ENCODE assay signal across 1 cellular context in the genomic region with DNA sequence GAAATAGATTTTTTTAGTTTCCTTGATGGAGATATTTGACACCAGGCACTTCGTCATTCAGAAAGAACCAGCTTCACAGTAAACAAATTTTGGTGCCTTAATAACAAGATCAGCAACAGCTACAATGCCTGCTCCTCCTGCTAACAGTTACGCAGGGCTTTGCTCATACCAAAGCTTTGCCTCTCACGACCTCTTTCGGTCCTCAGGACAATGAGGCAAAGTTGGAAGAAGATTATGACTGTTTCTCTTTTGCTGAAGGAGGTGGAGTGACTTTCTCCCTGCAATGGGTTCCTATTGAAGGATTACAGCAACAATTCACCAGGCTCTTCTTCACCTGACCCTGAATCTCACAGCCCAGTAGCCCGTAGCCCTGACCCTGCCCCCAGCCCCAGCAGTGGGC.
TF ChIP-seq lines count a peak whose summit lies in the region.

No MANE protein-coding gene starts in this region.

TF ChIP-seq in SK-N-SH treated with all-trans-retinoic acid at 6 μM for 48 hours, 23 proteins besides CTCF, POLR2A, EP300 and RAD21 (continued from another document):
- TF ChIP-seq, protein P1, sequence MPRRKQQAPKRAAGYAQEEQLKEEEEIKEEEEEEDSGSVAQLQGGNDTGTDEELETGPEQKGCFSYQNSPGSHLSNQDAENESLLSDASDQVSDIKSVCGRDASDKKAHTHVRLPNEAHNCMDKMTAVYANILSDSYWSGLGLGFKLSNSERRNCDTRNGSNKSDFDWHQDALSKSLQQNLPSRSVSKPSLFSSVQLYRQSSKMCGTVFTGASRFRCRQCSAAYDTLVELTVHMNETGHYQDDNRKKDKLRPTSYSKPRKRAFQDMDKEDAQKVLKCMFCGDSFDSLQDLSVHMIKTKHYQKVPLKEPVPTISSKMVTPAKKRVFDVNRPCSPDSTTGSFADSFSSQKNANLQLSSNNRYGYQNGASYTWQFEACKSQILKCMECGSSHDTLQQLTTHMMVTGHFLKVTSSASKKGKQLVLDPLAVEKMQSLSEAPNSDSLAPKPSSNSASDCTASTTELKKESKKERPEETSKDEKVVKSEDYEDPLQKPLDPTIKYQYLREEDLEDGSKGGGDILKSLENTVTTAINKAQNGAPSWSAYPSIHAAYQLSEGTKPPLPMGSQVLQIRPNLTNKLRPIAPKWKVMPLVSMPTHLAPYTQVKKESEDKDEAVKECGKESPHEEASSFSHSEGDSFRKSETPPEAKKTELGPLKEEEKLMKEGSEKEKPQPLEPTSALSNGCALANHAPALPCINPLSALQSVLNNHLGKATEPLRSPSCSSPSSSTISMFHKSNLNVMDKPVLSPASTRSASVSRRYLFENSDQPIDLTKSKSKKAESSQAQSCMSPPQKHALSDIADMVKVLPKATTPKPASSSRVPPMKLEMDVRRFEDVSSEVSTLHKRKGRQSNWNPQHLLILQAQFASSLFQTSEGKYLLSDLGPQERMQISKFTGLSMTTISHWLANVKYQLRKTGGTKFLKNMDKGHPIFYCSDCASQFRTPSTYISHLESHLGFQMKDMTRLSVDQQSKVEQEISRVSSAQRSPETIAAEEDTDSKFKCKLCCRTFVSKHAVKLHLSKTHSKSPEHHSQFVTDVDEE (CRISPR knock-in tag; IDR thresholded peaks at IDR 0.05) = no peak
- TF ChIP-seq TOX (CRISPR knock-in tag; IDR thresholded peaks at IDR 0.05; ENCODE audit: borderline replicate concordance) = no peak
- no peak for TF ChIP-seq ZFP30 (CRISPR knock-in tag; IDR thresholded peaks at IDR 0.05)
- TF ChIP-seq ZNF8 (CRISPR knock-in tag; IDR thresholded peaks at IDR 0.05) = no peak
- no peak for TF ChIP-seq BACH2 (CRISPR knock-in tag; IDR thresholded peaks at IDR 0.05; ENCODE audit: borderline replicate concordance)
- no peak for TF ChIP-seq ZNF70 (CRISPR knock-in tag; IDR thresholded peaks at IDR 0.05)
- TF ChIP-seq, protein P2, sequence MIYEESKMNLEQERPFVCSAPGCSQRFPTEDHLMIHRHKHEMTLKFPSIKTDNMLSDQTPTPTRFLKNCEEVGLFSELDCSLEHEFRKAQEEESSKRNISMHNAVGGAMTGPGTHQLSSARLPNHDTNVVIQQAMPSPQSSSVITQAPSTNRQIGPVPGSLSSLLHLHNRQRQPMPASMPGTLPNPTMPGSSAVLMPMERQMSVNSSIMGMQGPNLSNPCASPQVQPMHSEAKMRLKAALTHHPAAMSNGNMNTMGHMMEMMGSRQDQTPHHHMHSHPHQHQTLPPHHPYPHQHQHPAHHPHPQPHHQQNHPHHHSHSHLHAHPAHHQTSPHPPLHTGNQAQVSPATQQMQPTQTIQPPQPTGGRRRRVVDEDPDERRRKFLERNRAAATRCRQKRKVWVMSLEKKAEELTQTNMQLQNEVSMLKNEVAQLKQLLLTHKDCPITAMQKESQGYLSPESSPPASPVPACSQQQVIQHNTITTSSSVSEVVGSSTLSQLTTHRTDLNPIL (CRISPR knock-in tag; IDR thresholded peaks at IDR 0.05; ENCODE audit: low read depth) = no peak
- TF ChIP-seq CSDC2 (CRISPR knock-in tag; IDR thresholded peaks at IDR 0.05) = no peak
